25 cellular contexts compared by ENCODE assay signal in genomic region chr21:44856131-44856530, GRCh38. TPM values are rescaled to one million over a fixed set of nuclear protein-coding genes. Genes with fewer than 3 reads are reported as not detected.
DNase-seq lines count a peak whose midpoint lies in the region; ATAC-seq and TF ChIP-seq lines count a peak whose summit lies in the region.
"Had no signal": no experiment of that assay in that cellular context is flagged by ENCODE, and none has a peak within 500 bp of the region (broad histone marks: within the 10 kb centered on the region; RNA-seq: fewer than 3 reads in every experiment).

No MANE protein-coding gene starts in this region.

- no peak for TF ChIP-seq CTCF in GM10266 (IDR thresholded peaks at IDR 0.05; ENCODE audit: control insufficient read depth, insufficient read depth, low read depth, missing control alignments)

- H3K27me3 ChIP-seq in naive thymus-derived CD4-positive, alpha-beta T cell (ENCODE audit: control insufficient read depth in 2 of 2, insufficient read depth in 2 of 2, low read length in 2 of 2), result no peaks in the 10 kb centered on the region

- H3K9me3 Mint-ChIP-seq in activated naive CD4-positive, alpha-beta T cell treated with anti-CD3 and anti-CD28 coated beads, Interleukin-2, amount 50 U/mL, for 24 hours, result no peaks in the 10 kb centered on the region
- no peaks in the 10 kb centered on the region for H3K9me3 Mint-ChIP-seq in T-cell
- H3K9me3 Mint-ChIP-seq in naive thymus-derived CD4-positive, alpha-beta T cell, result no peaks in the 10 kb centered on the region
- H3K9me3 Mint-ChIP-seq in stimulated activated effector memory CD8-positive, alpha-beta T cell treated with anti-CD3 and anti-CD28 coated beads, Interleukin-12 subunit alpha, Interleukin-12 subunit beta, amount 100 ng/mL, for 72 hours, result no peaks in the 10 kb centered on the region
- H3K9me3 Mint-ChIP-seq: activated naive CD8-positive, alpha-beta T cell treated with anti-CD3 and anti-CD28 coated beads for 36 hours; activated T-helper 1 cell treated with anti-CD3 and anti-CD28 coated beads, Interleukin-12 subunit alpha, Interleukin-12 subunit beta, Interleukin-2, Interleukin-4 antibody, amounts not matched to agents 30 ng/mL and 10 ng/mL and 1 ng/mL, durations not matched to agents 14 hours and 24 hours and 36 hours had no signal

- H3K27ac Mint-ChIP-seq in activated naive CD4-positive, alpha-beta T cell treated with anti-CD3 and anti-CD28 coated beads, Interleukin-2, amount 50 U/mL, for 24 hours, result peak overlapping the region; percentile 41
- peak overlapping the region; percentile 24 to 55 for H3K27ac Mint-ChIP-seq in T-cell
- H3K27ac Mint-ChIP-seq in naive thymus-derived CD4-positive, alpha-beta T cell, result peak overlapping the region in 5 of 9 donors; percentile 55 to 92 (median 75)
- H3K27ac Mint-ChIP-seq in stimulated activated effector memory CD8-positive, alpha-beta T cell treated with anti-CD3 and anti-CD28 coated beads, Interleukin-12 subunit alpha, Interleukin-12 subunit beta, amount 100 ng/mL, for 72 hours, result peak overlapping the region; percentile 48
- H3K27ac Mint-ChIP-seq: activated T-helper 1 cell treated with anti-CD3 and anti-CD28 coated beads, Interleukin-12 subunit alpha, Interleukin-12 subunit beta, Interleukin-2, Interleukin-4 antibody, amounts not matched to agents 30 ng/mL and 10 ng/mL and 1 ng/mL, durations not matched to agents 14 hours and 24 hours and 36 hours; B cell had no signal

- CTCF ChIA-PET in T-cell (lab: Charles Lee), result no interaction called here
- CTCF ChIA-PET in naive thymus-derived CD4-positive, alpha-beta T cell (lab: Charles Lee), result no interaction called here

- peaks cover 0 to 39% of the 10 kb centered on the region in 2 donors for H3K4me1 ChIP-seq in naive thymus-derived CD4-positive, alpha-beta T cell (ENCODE audit: control insufficient read depth in 2 of 2, insufficient read depth in 2 of 2, low read length in 2 of 2)
- H3K4me1 ChIP-seq: A549 had no signal

- H3K4me3 Mint-ChIP-seq in activated naive CD4-positive, alpha-beta T cell treated with anti-CD3 and anti-CD28 coated beads, Interleukin-2, amount 50 U/mL, for 24 hours, result no peak overlapping the region
- H3K4me3 Mint-ChIP-seq in T-cell, result peak overlapping the region in 1 of 3 donors; percentile 44
- H3K4me3 Mint-ChIP-seq in naive thymus-derived CD4-positive, alpha-beta T cell, result peak overlapping the region in 3 of 10 donors; percentile 8 to 66 (median 58)
- no peak overlapping the region for H3K4me3 Mint-ChIP-seq in stimulated activated effector memory CD8-positive, alpha-beta T cell treated with anti-CD3 and anti-CD28 coated beads, Interleukin-12 subunit alpha, Interleukin-12 subunit beta, amount 100 ng/mL, for 72 hours
- H3K4me3 Mint-ChIP-seq: activated naive CD8-positive, alpha-beta T cell treated with anti-CD3 and anti-CD28 coated beads for 36 hours; activated T-helper 1 cell treated with anti-CD3 and anti-CD28 coated beads, Interleukin-12 subunit alpha, Interleukin-12 subunit beta, Interleukin-2, Interleukin-4 antibody, amounts not matched to agents 30 ng/mL and 10 ng/mL and 1 ng/mL, durations not matched to agents 14 hours and 24 hours and 36 hours; B cell had no signal

- H3K36me3 ChIP-seq in naive thymus-derived CD4-positive, alpha-beta T cell (ENCODE audit: control insufficient read depth in 2 of 3, insufficient read depth in 3 of 3, low read length in 3 of 3), result peaks cover 17 to 87% (median 17%) of the 10 kb centered on the region in 3 experiments

- H3K4me1 Mint-ChIP-seq in activated naive CD4-positive, alpha-beta T cell treated with anti-CD3 and anti-CD28 coated beads, Interleukin-2, amount 50 U/mL, for 24 hours, result peaks cover 50% of the 10 kb centered on the region
- peaks cover 49 to 60% (median 55%) of the 10 kb centered on the region in 3 donors for H3K4me1 Mint-ChIP-seq in T-cell
- peaks cover 36 to 72% (median 59%) of the 10 kb centered on the region in 7 donors for H3K4me1 Mint-ChIP-seq in naive thymus-derived CD4-positive, alpha-beta T cell
- peaks cover 38% of the 10 kb centered on the region for H3K4me1 Mint-ChIP-seq in stimulated activated effector memory CD8-positive, alpha-beta T cell treated with anti-CD3 and anti-CD28 coated beads, Interleukin-12 subunit alpha, Interleukin-12 subunit beta, amount 100 ng/mL, for 72 hours

- POLR2A ChIA-PET in T-cell (lab: Charles Lee), result no interaction called here
- POLR2A ChIA-PET in naive thymus-derived CD4-positive, alpha-beta T cell (lab: Charles Lee), result interaction anchor here (0.6 to 1.0 kb wide), 4 partner anchors 11 to 76 kb away, joined by 3 to 6 read pairs (median 4); partner anchors contain the start of gene PTTG1IP

- peaks cover 5% of the 10 kb centered on the region for H3K36me3 Mint-ChIP-seq in activated naive CD4-positive, alpha-beta T cell treated with anti-CD3 and anti-CD28 coated beads, Interleukin-2, amount 50 U/mL, for 24 hours
- peaks cover 49% of the 10 kb centered on the region for H3K36me3 Mint-ChIP-seq in T-cell
- H3K36me3 Mint-ChIP-seq in naive thymus-derived CD4-positive, alpha-beta T cell, result peaks cover 7 to 50% (median 11%) of the 10 kb centered on the region in 5 donors
- peaks cover 100% of the 10 kb centered on the region for H3K36me3 Mint-ChIP-seq in stimulated activated effector memory CD8-positive, alpha-beta T cell treated with anti-CD3 and anti-CD28 coated beads, Interleukin-12 subunit alpha, Interleukin-12 subunit beta, amount 100 ng/mL, for 72 hours

- H3K9me3 ChIP-seq in naive thymus-derived CD4-positive, alpha-beta T cell (ENCODE audit: control insufficient read depth in 2 of 3, low read length in 3 of 3), result no peaks in the 10 kb centered on the region
- H3K9me3 ChIP-seq: A549 had no signal

- no peak for ATAC-seq in T-cell (replicated peaks in 1 of 4)
- no peak for ATAC-seq in naive thymus-derived CD4-positive, alpha-beta T cell
- no peak for ATAC-seq in stimulated activated effector memory CD8-positive, alpha-beta T cell treated with anti-CD3 and anti-CD28 coated beads, Interleukin-12 subunit alpha, Interleukin-12 subunit beta, amount 100 ng/mL, for 72 hours
- ATAC-seq: A549; activated CD4-positive, CD25-positive, alpha-beta regulatory T cell treated with anti-CD3 and anti-CD28 coated beads, Interleukin-2, amount 50 U/mL, for 24 hours; GM12878; SK-N-SH treated with all-trans-retinoic acid at 6 μM for 48 hours had no signal

- H3K27me3 Mint-ChIP-seq in activated naive CD4-positive, alpha-beta T cell treated with anti-CD3 and anti-CD28 coated beads, Interleukin-2, amount 50 U/mL, for 24 hours, result no peaks in the 10 kb centered on the region
- no peaks in the 10 kb centered on the region for H3K27me3 Mint-ChIP-seq in T-cell
- no peaks in the 10 kb centered on the region for H3K27me3 Mint-ChIP-seq in naive thymus-derived CD4-positive, alpha-beta T cell
- H3K27me3 Mint-ChIP-seq: activated naive CD8-positive, alpha-beta T cell treated with anti-CD3 and anti-CD28 coated beads for 36 hours; B cell had no signal

- DNase-seq in activated naive CD4-positive, alpha-beta T cell treated with Interleukin-2 at 50 U/mL for 16 hours, result no peak
- DNase-seq in T-cell, result no peak
- DNase-seq in naive thymus-derived CD4-positive, alpha-beta T cell, result no peak
- DNase-seq in stimulated activated effector memory CD8-positive, alpha-beta T cell treated with anti-CD3 and anti-CD28 coated beads, Interleukin-12 subunit alpha, Interleukin-12 subunit beta, amount 100 ng/mL, for 72 hours (ENCODE audit: low spot score in 2 of 2), result no peak
- no peak for DNase-seq in MV-4-11 (lab: John Stamatoyannopoulos, UW)
- no peak for DNase-seq in NCI-H446 (lab: John Stamatoyannopoulos, UW)
- no peak for DNase-seq in GM10266 (ENCODE audit: extremely low spot score)
- DNase-seq: activated CD4-positive, alpha-beta T cell treated with anti-CD3 and anti-CD28 coated beads, Interleukin-2, amount 50 U/mL, for 48 hours; activated naive CD8-positive, alpha-beta T cell treated with anti-CD3 and anti-CD28 coated beads for 36 hours; anterior cingulate cortex; DMS153; mesendoderm; NCI-H1436; NCI-H2081; NCI-H345; stimulated activated naive CD4-positive, alpha-beta T cell; T-helper 2 cell had no signal

- H3K4me3 ChIP-seq in naive thymus-derived CD4-positive, alpha-beta T cell (ENCODE audit: low read length), result no peak overlapping the region
- H3K4me3 ChIP-seq: A549, GM12878 had no signal

- intact Hi-C loops in naive thymus-derived CD4-positive, alpha-beta T cell (cut with micrococcal nuclease), result no loop called here

- H3K27ac ChIP-seq in naive thymus-derived CD4-positive, alpha-beta T cell (ENCODE audit: low read depth, low read length), result no peak overlapping the region
- H3K27ac ChIP-seq: A549, KMS-11 had no signal

RNA-seq across cellular contexts. Expression of gene PTTG1IP, which starts 17.4 kb away (rescaled TPM):
- 10 to 100 TPM; 73.4 to 91.1 (median 90.2) TPM for total RNA-seq in T-cell
- total RNA-seq in naive thymus-derived CD4-positive, alpha-beta T cell, result 100 to 1,000 TPM in 2 of 5 experiments, 10 to 100 TPM in 3; 83.8 to 122 (median 95.6) TPM
- polyA plus RNA-seq in naive thymus-derived CD4-positive, alpha-beta T cell, result 10 to 100 TPM; 60.9 to 79.8 TPM

RNA-seq across cellular contexts. Expression of gene SUMO3, which starts 38.3 kb away (rescaled TPM):
- 10 to 100 TPM; 49.1 to 77.1 (median 53.7) TPM for total RNA-seq in T-cell
- 10 to 100 TPM; 46.9 to 91.7 (median 70.2) TPM for total RNA-seq in naive thymus-derived CD4-positive, alpha-beta T cell
- 10 to 100 TPM; 85.1 to 88.9 TPM for polyA plus RNA-seq in naive thymus-derived CD4-positive, alpha-beta T cell

RNA-seq across cellular contexts. Expression of gene UBE2G2, which starts 54.5 kb away (rescaled TPM):
- total RNA-seq in T-cell, result 100 to 1,000 TPM; 124 to 157 (median 134) TPM
- 100 to 1,000 TPM; 108 to 150 (median 129) TPM for total RNA-seq in naive thymus-derived CD4-positive, alpha-beta T cell
- 10 to 100 TPM; 50.7 to 65.8 TPM for polyA plus RNA-seq in naive thymus-derived CD4-positive, alpha-beta T cell
